2 cellular contexts compared by ENCODE assay signal in genomic region chr14:91146661-91147060, GRCh38.
TF ChIP-seq lines count a peak whose summit lies in the region.

No MANE protein-coding gene starts in this region.

TF ChIP-seq in IMR-90, 13 proteins besides CTCF, POLR2A, EP300 and RAD21:
- TF ChIP-seq NFE2L2 (IDR thresholded peaks at IDR 0.05; ENCODE audit: low read depth, low read length) (no peak), MAZ (IDR thresholded peaks at IDR 0.05; ENCODE audit: borderline replicate concordance, low read depth, low read length) (no peak), ELK1 (IDR thresholded peaks at IDR 0.05; ENCODE audit: borderline replicate concordance, low read depth, low read length) (no peak), MXI1 (IDR thresholded peaks at IDR 0.05; ENCODE audit: borderline replicate concordance, low read depth, low read length) (no peak)

TF ChIP-seq in GM12891, 5 proteins besides CTCF, POLR2A, EP300 and RAD21:
- no peak for TF ChIP-seq SPI1 (IDR thresholded peaks at IDR 0.05; ENCODE audit: low read depth, low read length)
